In the genomic region with DNA sequence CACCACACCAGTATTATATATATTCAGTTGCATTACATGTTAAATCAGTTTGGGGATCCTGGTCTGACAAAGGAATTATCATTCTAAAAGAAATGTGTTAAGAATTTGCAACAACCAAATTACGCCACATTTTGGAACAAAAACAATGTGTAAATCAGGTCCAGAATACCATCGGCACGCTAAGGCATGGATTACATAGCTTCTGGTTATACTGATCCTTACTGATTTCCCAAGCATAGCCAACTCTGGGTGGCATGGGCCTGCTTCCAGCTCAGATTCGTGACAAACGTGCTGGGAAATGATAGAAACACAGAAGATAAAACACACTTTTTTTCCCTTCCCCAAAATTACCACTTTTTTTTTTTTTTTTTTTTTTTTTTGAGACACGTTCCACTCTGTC, we compare ENCODE assay signal across 27 cellular contexts.
DNase-seq lines count a peak whose midpoint lies in the region; ATAC-seq and TF ChIP-seq lines count a peak whose summit lies in the region.
"Had no signal": no experiment of that assay in that cellular context is flagged by ENCODE, and none has a peak within 500 bp of the region (broad histone marks: within the 10 kb centered on the region; RNA-seq: fewer than 3 reads in every experiment).

No MANE protein-coding gene starts in this region.

- H3K4me3 Mint-ChIP-seq in Caco-2 (ENCODE audit: unreplicated experiment): no peak overlapping the region
- H3K4me3 Mint-ChIP-seq: CD8-positive, alpha-beta T cell had no signal

- no peaks in the 10 kb centered on the region for H3K36me3 Mint-ChIP-seq in Caco-2 (ENCODE audit: insufficient read depth, unreplicated experiment)
- H3K36me3 Mint-ChIP-seq: CD8-positive, alpha-beta T cell had no signal

- no peak for ATAC-seq in GM18861 (IDR thresholded peaks at IDR 0.05; ENCODE audit: unreplicated experiment)
- ATAC-seq: A549; CD8-positive, alpha-beta T cell; GM12878; Panc1; Right ventricle myocardium inferior had no signal

- no peaks in the 10 kb centered on the region for H3K27me3 ChIP-seq in GM23248 (replicated peaks; ENCODE audit: insufficient read depth)
- H3K27me3 ChIP-seq in adipocyte (replicated peaks; ENCODE audit: control insufficient read depth, insufficient read depth, low read length): no peaks in the 10 kb centered on the region
- no peaks in the 10 kb centered on the region for H3K27me3 ChIP-seq in stomach
- no peaks in the 10 kb centered on the region for H3K27me3 ChIP-seq in Caco-2 (replicated peaks; ENCODE audit: control insufficient read depth, insufficient read depth, low read length)
- H3K27me3 ChIP-seq: SJSA1 had no signal

- no peak for TF ChIP-seq EP300 in stomach (IDR thresholded peaks at IDR 0.05)

- H3K36me3 ChIP-seq in GM23248 (ENCODE audit: low read depth) (no peaks in the 10 kb centered on the region), adipocyte (ENCODE audit: control insufficient read depth, insufficient read depth, low read length, severe bottlenecking) (no peaks in the 10 kb centered on the region), stomach (no peaks in the 10 kb centered on the region), Caco-2 (ENCODE audit: control insufficient read depth, insufficient read depth, low read length) (no peaks in the 10 kb centered on the region)
- H3K36me3 ChIP-seq: SJSA1 had no signal

- POLR2A ChIA-PET in Caco-2 (lab: Charles Lee): no interaction called here

- H3K27ac ChIP-seq in GM23248 (peak overlapping the region; percentile 32; the same call in 1 of the 2 replicates), stomach (no peak overlapping the region)
- H3K27ac ChIP-seq: A549, SJSA1 had no signal

- no peak overlapping the region for H3K4me3 ChIP-seq in AG10803 (ENCODE audit: low read length)
- 0 out of 2 replicates have a peak overlapping the region, but pooled peaks have one; percentile 12 for H3K4me3 ChIP-seq in GM23248
- no peak overlapping the region for H3K4me3 ChIP-seq in adipocyte (ENCODE audit: low read length)
- H3K4me3 ChIP-seq in foreskin fibroblast (ENCODE audit: low read depth in 1 of 2, low read length in 2 of 2): no peak overlapping the region
- H3K4me3 ChIP-seq in stomach: no peak overlapping the region
- no peak overlapping the region for H3K4me3 ChIP-seq in Caco-2 (ENCODE audit: low read depth, low read length)
- H3K4me3 ChIP-seq: A549, GM12878, SJSA1 had no signal

- no peaks in the 10 kb centered on the region for H4K20me1 ChIP-seq in GM23248 (ENCODE audit: insufficient read depth)

- no peaks in the 10 kb centered on the region for H3K9me2 ChIP-seq in GM23248 (ENCODE audit: insufficient read depth)

- BruUV-seq in Caco-2 (replicated peaks; lab: Mats Ljungman, UMichigan): no TSS peak

- CTCF ChIA-PET in Caco-2 (lab: Charles Lee): no interaction called here

- peak overlapping the region; percentile 47; the same call in 1 of the 2 replicates for H2AFZ ChIP-seq in GM23248

- intact Hi-C loops in stomach (cut with DNase I; ENCODE audit: low total_unique reads): no loop called here
- intact Hi-C loops in Caco-2 (cut with micrococcal nuclease; ENCODE audit: unreplicated experiment): no loop called here

- WGBS in GM23248 (ENCODE audit: low coverage in 1 of 2, low lambda C conversion rate in 2 of 2, missing lambda C conversion rate in 2 of 2), 2 experiments: 6 to 14% methylated on average over 5 to 6 of the region's 6 CpGs
- 69 to 84% (median 80%) methylated on average over 6 of the region's 6 CpGs for WGBS in stomach, 5 donors

- no peaks in the 10 kb centered on the region for H3F3A ChIP-seq in GM23248 (ENCODE audit: insufficient read depth)

- no peaks in the 10 kb centered on the region for H3K4me1 ChIP-seq in GM23248 (ENCODE audit: insufficient read depth)
- H3K4me1 ChIP-seq in adipocyte (ENCODE audit: control insufficient read depth, insufficient read depth, low read length): peaks cover 6% of the 10 kb centered on the region
- H3K4me1 ChIP-seq in stomach: no peaks in the 10 kb centered on the region
- no peaks in the 10 kb centered on the region for H3K4me1 ChIP-seq in Caco-2
- H3K4me1 ChIP-seq: A549, SJSA1 had no signal

- peak overlapping the region; percentile 17 for H3K4me2 ChIP-seq in GM23248 (ENCODE audit: unreplicated experiment)
- H3K4me2 ChIP-seq: A549 had no signal

- in situ Hi-C loops in GM23248 (cut with MboI): no loop called here

- DNase-seq in AG10803 (ENCODE audit: low read depth) (peak; percentile 88), GM23248 (peak; percentile 56), adipocyte (ENCODE audit: low read depth) (peak; percentile 67), foreskin fibroblast (peak; percentile 60 to 62), stomach (no peak), Caco-2 (no peak)
- DNase-seq: AML-193; C1 segment of cervical spinal cord; CD8-positive, alpha-beta T cell; EL; GF-D8; GOT3; HCEC 1CT; KG1; NCI-H1105; NCI-H146; NCI-H2029; NCI-H2227 treated with DMSO at 0.1 percent for 48 hours; NCI-H510A; NCI-H748 treated with DMSO at 0.1 percent for 48 hours; NK-92 treated with Interleukin-12 subunit alpha and Interleukin-12 subunit beta, amount 100 ng/mL, for 24 hours had no signal

- TF ChIP-seq CTCF in AG10803 (conservative IDR thresholded peaks at IDR 0.05; ENCODE audit: low read length) (no peak), foreskin fibroblast (IDR thresholded peaks at IDR 0.05; ENCODE audit: low read depth, low read length) (no peak), stomach (IDR thresholded peaks at IDR 0.05) (no peak), Caco-2 (IDR thresholded peaks at IDR 0.05; ENCODE audit: insufficient read depth in 1 of 2, low read depth in 1 of 2, low read length in 1 of 2, severe bottlenecking in 1 of 2, unreplicated experiment in 1 of 2) (no peak)

- no peak for TF ChIP-seq POLR2A in stomach (IDR thresholded peaks at IDR 0.05)

- H3K27me3 Mint-ChIP-seq in Caco-2 (ENCODE audit: insufficient read depth, unreplicated experiment): no peaks in the 10 kb centered on the region

- H3K9me3 Mint-ChIP-seq in Caco-2 (ENCODE audit: unreplicated experiment): no peaks in the 10 kb centered on the region

- H3K79me2 ChIP-seq in GM23248 (ENCODE audit: insufficient read depth): no peaks in the 10 kb centered on the region

- no peaks in the 10 kb centered on the region for H3K4me1 Mint-ChIP-seq in Caco-2 (ENCODE audit: low read depth, unreplicated experiment)

- H3K9ac ChIP-seq in GM23248 (no peak overlapping the region), adipocyte (ENCODE audit: low read length) (no peak overlapping the region)

- H3K9me3 ChIP-seq in GM23248 (ENCODE audit: low read depth) (no peaks in the 10 kb centered on the region), adipocyte (ENCODE audit: control insufficient read depth, low read length) (no peaks in the 10 kb centered on the region), stomach (peaks cover 0 to 3% (median 0%) of the 10 kb centered on the region in 4 donors), Caco-2 (no peaks in the 10 kb centered on the region)
- H3K9me3 ChIP-seq: A549, SJSA1 had no signal

- no peak overlapping the region for H3K27ac Mint-ChIP-seq in Caco-2 (ENCODE audit: unreplicated experiment)
- H3K27ac Mint-ChIP-seq: CD8-positive, alpha-beta T cell had no signal

Comparison
In these comparisons a context has a peak if more than half of its experiments do, and no peak if none do; other contexts are left out.
1. DNase-seq: peak in AG10803 (single experiment), GM23248 (single experiment), adipocyte (single experiment) and foreskin fibroblast (2 of 2); none in stomach (single experiment) and Caco-2 (0 of 2).